20 cellular contexts compared by ENCODE assay signal in genomic region chr3:84008623-84009022, GRCh38.
DNase-seq lines count a peak whose midpoint lies in the region; ATAC-seq, FAIRE-seq and TF ChIP-seq lines count a peak whose summit lies in the region.
"Had no signal": no experiment of that assay in that cellular context is flagged by ENCODE, and none has a peak within 500 bp of the region (broad histone marks: within the 10 kb centered on the region; RNA-seq: fewer than 3 reads in every experiment).

No MANE protein-coding gene starts in this region.

- H3K9me3 ChIP-seq in keratinocyte (ENCODE audit: control insufficient read depth, low read depth, low read length), result no peaks in the 10 kb centered on the region
- H3K9me3 ChIP-seq: BLaER1 treated with 17β-estradiol and CSF1 and Interleukin-3, amounts not matched to agents 10 nM and 100 nM had no signal

- no peak overlapping the region for H3K27ac ChIP-seq in keratinocyte (ENCODE audit: control insufficient read depth, insufficient read depth, low read length)
- H3K27ac ChIP-seq: BLaER1 treated with 17β-estradiol and CSF1 and Interleukin-3, amounts not matched to agents 10 nM and 100 nM; GM23248; HL-60 had no signal

- no peaks in the 10 kb centered on the region for H4K20me1 ChIP-seq in keratinocyte (ENCODE audit: control insufficient read depth, extremely low read depth, insufficient read depth, low read length)
- H4K20me1 ChIP-seq: BLaER1 treated with 17β-estradiol and CSF1 and Interleukin-3, amounts not matched to agents 10 nM and 100 nM had no signal

- no peaks in the 10 kb centered on the region for H3K36me3 ChIP-seq in keratinocyte (ENCODE audit: control insufficient read depth in 2 of 2, extremely low read depth in 1 of 2, insufficient read depth in 2 of 2, low read length in 2 of 2)
- H3K36me3 ChIP-seq: BLaER1 treated with 17β-estradiol and CSF1 and Interleukin-3, amounts not matched to agents 10 nM and 100 nM had no signal

- H2AFZ ChIP-seq in keratinocyte (ENCODE audit: control insufficient read depth, low read length), result no peak overlapping the region
- H2AFZ ChIP-seq: GM23248 had no signal

- no peak overlapping the region for H3K9ac ChIP-seq in keratinocyte (ENCODE audit: control insufficient read depth, extremely low read depth, insufficient read depth, low read length)
- H3K9ac ChIP-seq: BLaER1 treated with 17β-estradiol and CSF1 and Interleukin-3, amounts not matched to agents 10 nM and 100 nM; GM23248 had no signal

- H3K9me3 Mint-ChIP-seq in activated naive CD8-positive, alpha-beta T cell treated with anti-CD3 and anti-CD28 coated beads, Interleukin-2, amount 50 U/mL, for 24 hours, result peaks cover 28% of the 10 kb centered on the region

- no peak overlapping the region for H3K4me2 ChIP-seq in keratinocyte (ENCODE audit: control insufficient read depth, extremely low read depth, insufficient read depth, low read depth, low read length)
- H3K4me2 ChIP-seq: BLaER1 treated with 17β-estradiol and CSF1 and Interleukin-3, amounts not matched to agents 10 nM and 100 nM had no signal

- no peaks in the 10 kb centered on the region for H3K79me2 ChIP-seq in keratinocyte (ENCODE audit: control insufficient read depth, insufficient read depth, low read length)

- no peak overlapping the region for H3K4me3 Mint-ChIP-seq in activated naive CD8-positive, alpha-beta T cell treated with anti-CD3 and anti-CD28 coated beads, Interleukin-2, amount 50 U/mL, for 24 hours
- H3K4me3 Mint-ChIP-seq: B cell; CD8-positive, alpha-beta T cell; HFFc6 had no signal

- no peaks in the 10 kb centered on the region for H3K4me1 Mint-ChIP-seq in activated naive CD8-positive, alpha-beta T cell treated with anti-CD3 and anti-CD28 coated beads, Interleukin-2, amount 50 U/mL, for 24 hours
- H3K4me1 Mint-ChIP-seq: B cell had no signal

- no peak overlapping the region for H3K4me3 ChIP-seq in epithelial cell of esophagus (ENCODE audit: low read length)
- H3K4me3 ChIP-seq in keratinocyte (ENCODE audit: control insufficient read depth in 2 of 3, extremely low read depth in 1 of 3, insufficient read depth in 2 of 3, low read depth in 1 of 3, low read length in 3 of 3), result no peak overlapping the region
- H3K4me3 ChIP-seq: BLaER1 treated with 17β-estradiol and CSF1 and Interleukin-3, amounts not matched to agents 10 nM and 100 nM; GM23248 had no signal

- dilution Hi-C loops in keratinocyte (cut with MboI; ENCODE audit: extremely low pct_ligation_motif_present, low sequenced_read_pairs), result no loop called here

- no peak for TF ChIP-seq POLR2A in H54 (IDR thresholded peaks at IDR 0.05; ENCODE audit: low read depth, low read length)

- FAIRE-seq in H54 (lab: Jason Lieb, UNC) (peak; percentile 27), keratinocyte (lab: Jason Lieb, UNC) (no peak)
- FAIRE-seq: HTR-8/SVneo had no signal

- no peaks in the 10 kb centered on the region for H3K27me3 Mint-ChIP-seq in activated naive CD8-positive, alpha-beta T cell treated with anti-CD3 and anti-CD28 coated beads, Interleukin-2, amount 50 U/mL, for 24 hours
- H3K27me3 Mint-ChIP-seq: B cell had no signal

- H3K4me1 ChIP-seq in keratinocyte (ENCODE audit: control insufficient read depth, extremely low read depth, insufficient read depth, low read length), result peaks cover 5% of the 10 kb centered on the region
- H3K4me1 ChIP-seq: BLaER1 treated with 17β-estradiol and CSF1 and Interleukin-3, amounts not matched to agents 10 nM and 100 nM had no signal

- no peak for ATAC-seq in activated naive CD8-positive, alpha-beta T cell treated with anti-CD3 and anti-CD28 coated beads, Interleukin-2, amount 50 U/mL, for 24 hours
- ATAC-seq: CD8-positive, alpha-beta T cell; HCT116 had no signal

- H3K27ac Mint-ChIP-seq in activated naive CD8-positive, alpha-beta T cell treated with anti-CD3 and anti-CD28 coated beads, Interleukin-2, amount 50 U/mL, for 24 hours, result no peak overlapping the region
- H3K27ac Mint-ChIP-seq: B cell; CD8-positive, alpha-beta T cell; HFFc6 had no signal

- H3K9me1 ChIP-seq in keratinocyte (ENCODE audit: control insufficient read depth, extremely low read depth, insufficient read depth, low read length), result no peaks in the 10 kb centered on the region

- H3K36me3 Mint-ChIP-seq in activated naive CD8-positive, alpha-beta T cell treated with anti-CD3 and anti-CD28 coated beads, Interleukin-2, amount 50 U/mL, for 24 hours (ENCODE audit: low read depth), result no peaks in the 10 kb centered on the region
- H3K36me3 Mint-ChIP-seq: CD8-positive, alpha-beta T cell had no signal

- DNase-seq in H54 (ENCODE audit: insufficient read length, low spot score) (no peak), RKO (ENCODE audit: low spot score) (peak; percentile 38), epithelial cell of esophagus (ENCODE audit: low read depth) (peak; percentile 63), keratinocyte (ENCODE audit: low read depth, low spot score) (peak; percentile 4), islet precursor cell (no peak), SKM-1 treated with dmso at 0.1 percent for 144 hours (lab: John Stamatoyannopoulos, UW; ENCODE audit: unreplicated experiment) (no peak)
- no peak for DNase-seq in activated naive CD8-positive, alpha-beta T cell treated with anti-CD3 and anti-CD28 coated beads, Interleukin-2, amount 50 U/mL, for 24 hours
- DNase-seq: Calu3; CD8-positive, alpha-beta T cell; DMS79 treated with DMSO at 0.1 percent for 48 hours; GF-D8; GM23248; H7; HFFc6; IMR-90 had no signal

- no peaks in the 10 kb centered on the region for H3K27me3 ChIP-seq in keratinocyte (ENCODE audit: control insufficient read depth, extremely low read depth, insufficient read depth, low read length)
- H3K27me3 ChIP-seq: BLaER1 treated with 17β-estradiol and CSF1 and Interleukin-3, amounts not matched to agents 10 nM and 100 nM had no signal

- TF ChIP-seq CTCF in epithelial cell of esophagus (IDR thresholded peaks at IDR 0.05; ENCODE audit: insufficient read depth, low read depth, low read length, missing control alignments) (no peak), keratinocyte (optimal IDR thresholded peaks at IDR 0.05 in 1 of 3, IDR thresholded peaks at IDR 0.05 in 1 of 3, conservative IDR thresholded peaks at IDR 0.05 in 1 of 3; ENCODE audit: extremely low read depth in 1 of 3, insufficient read depth in 2 of 3, low read length in 3 of 3) (no peak)

Comparison
In these comparisons a context has a peak if more than half of its experiments do, and no peak if none do; other contexts are left out.
1. DNase-seq: peak in RKO (single experiment), epithelial cell of esophagus (single experiment) and keratinocyte (single experiment); none in H54 (single experiment), islet precursor cell (single experiment), SKM-1 treated with dmso at 0.1 percent for 144 hours (single experiment) and activated naive CD8-positive, alpha-beta T cell treated with anti-CD3 and anti-CD28 coated beads, Interleukin-2, amount 50 U/mL, for 24 hours (single experiment).